In genomic region chr19:15449620-15450527, GRCh38 we compare ENCODE assay signal across 7 cellular contexts. TPM values are rescaled to one million over a fixed set of nuclear protein-coding genes. Genes with fewer than 3 reads are reported as not detected.
A peak's percentile ranks its signal among the peaks of the same experiment; 100 is the strongest.
DNase-seq lines count a peak whose midpoint lies in the region; ATAC-seq and TF ChIP-seq lines count a peak whose summit lies in the region.

WIZ (minus strand) TSS chr19:15449956; CDS start chr19:15448307, 1,649 bp downstream.

- ATAC-seq in HG03521 (IDR thresholded peaks at IDR 0.05; ENCODE audit: unreplicated experiment): peak; percentile 42

- no peaks in the 10 kb centered on the region for H3K27me3 Mint-ChIP-seq in activated naive CD4-positive, alpha-beta T cell treated with anti-CD3 and anti-CD28 coated beads, Interleukin-2, amount 10 ng/mL, durations not matched to agents 7 days and 5 days

- H3K27ac Mint-ChIP-seq in activated naive CD4-positive, alpha-beta T cell treated with anti-CD3 and anti-CD28 coated beads, Interleukin-2, amount 10 ng/mL, durations not matched to agents 7 days and 5 days: peak within 1 kb of the TSS; percentile 84

- H3K9me3 Mint-ChIP-seq in activated naive CD4-positive, alpha-beta T cell treated with anti-CD3 and anti-CD28 coated beads, Interleukin-2, amount 10 ng/mL, durations not matched to agents 7 days and 5 days: no peaks in the 10 kb centered on the region

- peaks cover 27% of the 10 kb centered on the region for H3K4me1 Mint-ChIP-seq in activated naive CD4-positive, alpha-beta T cell treated with anti-CD3 and anti-CD28 coated beads, Interleukin-2, amount 10 ng/mL, durations not matched to agents 7 days and 5 days

- no peak for TF ChIP-seq CTCF in GM12875 (IDR thresholded peaks at IDR 0.05; ENCODE audit: borderline replicate concordance, insufficient read depth, low read depth, low read length)
- TF ChIP-seq CTCF in subcutaneous adipose tissue (IDR thresholded peaks at IDR 0.05; ENCODE audit: low read depth): no peak

- peaks cover 47% of the 10 kb centered on the region for H3K36me3 Mint-ChIP-seq in activated naive CD4-positive, alpha-beta T cell treated with anti-CD3 and anti-CD28 coated beads, Interleukin-2, amount 10 ng/mL, durations not matched to agents 7 days and 5 days

- CTCF ChIA-PET in activated naive CD4-positive, alpha-beta T cell treated with anti-CD3 and anti-CD28 coated beads, Interleukin-2, amount 10 ng/mL, durations not matched to agents 7 days and 5 days (lab: Charles Lee): no interaction called here

- H3K4me3 ChIP-seq in GM12875 (ENCODE audit: low read depth, low read length): peak within 1 kb of the TSS; percentile 49

- peak within 1 kb of the TSS; percentile 76 for H3K4me3 Mint-ChIP-seq in activated naive CD4-positive, alpha-beta T cell treated with anti-CD3 and anti-CD28 coated beads, Interleukin-2, amount 10 ng/mL, durations not matched to agents 7 days and 5 days

- DNase-seq in SK-N-DZ (ENCODE audit: low spot score) (peak; percentile 66), glomerular endothelial cell (ENCODE audit: extremely low read depth, low read depth, low spot score) (no peak), occipital lobe (lab: John Stamatoyannopoulos, UW) (peak; percentile 68)
- peak; percentile 84 for DNase-seq in activated naive CD4-positive, alpha-beta T cell treated with anti-CD3 and anti-CD28 coated beads, Interleukin-2, amount 10 ng/mL, durations not matched to agents 7 days and 5 days

RNA-seq across cellular contexts. Expression of gene WIZ, which starts in this region (rescaled TPM):
- 26.1 and 26.6 TPM in 2 replicates for polyA plus RNA-seq in SK-N-DZ (2014; cell fraction: cytosol; rRNA removed)
- 16.0 and 21.9 TPM in 2 replicates for polyA plus RNA-seq in SK-N-DZ (2014; cell fraction: nucleus; rRNA removed)
- total RNA-seq in glomerular endothelial cell: 59.6 and 84.4 TPM in 2 replicates
- 11.1 TPM for total RNA-seq in occipital lobe
- 10 to 100 TPM; 14.8 to 48.2 (median 20.0) TPM for total RNA-seq in subcutaneous adipose tissue
